18 cellular contexts compared by ENCODE assay signal in genomic region chr6:5636210-5637030, GRCh38.
"Had no signal": no experiment of that assay in that cellular context is flagged by ENCODE, and none has a peak within 500 bp of the region (broad histone marks: within the 10 kb centered on the region; RNA-seq: fewer than 3 reads in every experiment).

No MANE protein-coding gene starts in this region.

- H3K27ac ChIP-seq: epithelial cell of prostate, prostate gland, spleen had no signal

- H3K4me1 ChIP-seq: prostate gland, spleen had no signal

- ATAC-seq: activated CD4-positive, CD25-positive, alpha-beta regulatory T cell treated with anti-CD3 and anti-CD28 coated beads, Interleukin-2, amount 50 U/mL, for 24 hours; activated CD8-positive, alpha-beta memory T cell treated with anti-CD3 and anti-CD28 coated beads, Interleukin-2, amount 10 ng/mL, durations not matched to agents 7 days and 5 days; left lobe of liver; sciatic nerve had no signal

- FAIRE-seq: TTC549 had no signal

- DNase-seq: activated CD4-positive, alpha-beta T cell treated with anti-CD3 and anti-CD28 coated beads, Interleukin-2, amount 50 U/mL, for 48 hours; activated CD8-positive, alpha-beta memory T cell treated with anti-CD3 and anti-CD28 coated beads, Interleukin-2, amount 10 ng/mL, durations not matched to agents 7 days and 5 days; activated effector memory CD4-positive, alpha-beta T cell treated with anti-CD3 and anti-CD28 coated beads, Interleukin-2, amount 50 U/mL, for 16 hours; activated T-cell treated with anti-CD3 and anti-CD28 coated beads, Interleukin-2, amount 50 U/mL, for 24 hours; amygdala; effector memory CD4-positive, alpha-beta T cell; hypothalamus; occipital lobe; spleen; stimulated activated CD4-positive, alpha-beta T cell treated with anti-CD3 and anti-CD28 coated beads, Interleukin-2, amount 100 ng/mL, for 24 hours; stimulated activated naive CD4-positive, alpha-beta T cell; trophoblast cell had no signal

- H3K36me3 ChIP-seq: prostate gland had no signal

- H3K4me3 ChIP-seq: prostate gland, spleen had no signal

- H3K27me3 ChIP-seq: spleen had no signal

- H3K9me3 ChIP-seq: prostate gland had no signal
